Comparison of ENCODE assay signal across 19 cellular contexts in genomic region chr12:32901553-32901952, GRCh38. TPM values are rescaled to one million over a fixed set of nuclear protein-coding genes. Genes with fewer than 3 reads are reported as not detected.
A peak's percentile ranks its signal among the peaks of the same experiment; 100 is the strongest.
DNase-seq lines count a peak whose midpoint lies in the region; ATAC-seq, FAIRE-seq and TF ChIP-seq lines count a peak whose summit lies in the region.
"Had no signal": no experiment of that assay in that cellular context is flagged by ENCODE, and none has a peak within 500 bp of the region (broad histone marks: within the 10 kb centered on the region; RNA-seq: fewer than 3 reads in every experiment).

No MANE protein-coding gene starts in this region.

- H3K9ac ChIP-seq in HepG2 (ENCODE audit: insufficient read depth, low read depth, low read length) = peak overlapping the region; percentile 61

- TF ChIP-seq EP300 in HepG2 (IDR thresholded peaks at IDR 0.05; ENCODE audit: low read depth in 2 of 2, low read length in 2 of 2) = peak in 1 of 2 experiments; percentile 31; a peak in 1 of 4 replicates
- TF ChIP-seq EP300 in HepG2 (CRISPR knock-in tag; IDR thresholded peaks at IDR 0.05; ENCODE audit: borderline replicate concordance) = no peak

- intact Hi-C loops in HepG2 (cut with micrococcal nuclease; ENCODE audit: unreplicated experiment) (no loop called here), right lobe of liver (cut with DNase I) (no loop called here)

- ATAC-seq in HepG2 (peak; percentile 7; the same call in 1 of the 3 replicates), right lobe of liver (no peak), foreskin keratinocyte (peak; percentile 50), HG03378 (IDR thresholded peaks at IDR 0.05; ENCODE audit: unreplicated experiment) (no peak), GM19023 (IDR thresholded peaks at IDR 0.05; ENCODE audit: unreplicated experiment) (no peak)
- ATAC-seq: activated CD4-positive, alpha-beta T cell treated with anti-CD3 and anti-CD28 coated beads for 36 hours; gastrocnemius medialis; lower lobe of right lung had no signal

- peak overlapping the region; percentile 23 to 59 (median 24); a peak in 4 of 6 replicates for H3K4me3 ChIP-seq in HepG2 (replicated peaks in 1 of 3; ENCODE audit: insufficient read depth in 1 of 3, low read depth in 2 of 3, low read length in 3 of 3)
- H3K4me3 ChIP-seq in right lobe of liver = no peak overlapping the region
- H3K4me3 ChIP-seq: gastrocnemius medialis, lower lobe of right lung had no signal

- no peak overlapping the region for H2AFZ ChIP-seq in HepG2 (ENCODE audit: low read length)

- H3K9me3 ChIP-seq in HepG2 (ENCODE audit: low read length) = no peaks in the 10 kb centered on the region
- H3K9me3 ChIP-seq in right lobe of liver = no peaks in the 10 kb centered on the region
- H3K9me3 ChIP-seq: gastrocnemius medialis, lower lobe of right lung had no signal

- BruUV-seq in HepG2 (replicated peaks; lab: Mats Ljungman, UMichigan) = no TSS peak

- H4K20me1 ChIP-seq in HepG2 (ENCODE audit: insufficient read depth, low read length) = no peaks in the 10 kb centered on the region

- H3K27me3 ChIP-seq in HepG2 (ENCODE audit: control insufficient read depth in 1 of 2, insufficient read depth in 2 of 2, low read length in 2 of 2) (no peaks in the 10 kb centered on the region), right lobe of liver (no peaks in the 10 kb centered on the region), foreskin keratinocyte (no peaks in the 10 kb centered on the region)
- H3K27me3 ChIP-seq: gastrocnemius medialis had no signal

- CTCF ChIA-PET in HepG2 (lab: Yijun Ruan, JAX; ENCODE audit: low intra/inter-chr PET ratio, low total read pairs) = no interaction called here

- in situ Hi-C loops in HepG2 (cut with HindIII; ENCODE audit: extremely low pct_ligation_motif_present, low pct_unique_long_range_greater_than_20kb) = loop anchor here (5.0 kb wide), 1 partner anchor 144 kb away; the partner anchor contains the start of gene YARS2

- H3K79me2 ChIP-seq in HepG2 (ENCODE audit: insufficient read depth, low read length) = no peaks in the 10 kb centered on the region

- peaks cover 65% of the 10 kb centered on the region for H3K4me1 ChIP-seq in HepG2 (ENCODE audit: insufficient read depth, low read length)
- peaks cover 0 to 24% (median 10%) of the 10 kb centered on the region in 4 donors for H3K4me1 ChIP-seq in right lobe of liver
- peaks cover 31% of the 10 kb centered on the region for H3K4me1 ChIP-seq in foreskin keratinocyte
- H3K4me1 ChIP-seq: gastrocnemius medialis had no signal

- DNase-seq in HepG2 (ENCODE audit: low spot score) = peak; percentile 53
- no peak for DNase-seq in right lobe of liver
- peak; percentile 78 for DNase-seq in amniotic epithelial cell (ENCODE audit: low read depth)
- DNase-seq in foreskin keratinocyte = peak; percentile 79 to 90
- DNase-seq in CD1c-positive myeloid dendritic cell (ENCODE audit: extremely low spot score) = no peak
- DNase-seq in NCI-H1105 (lab: John Stamatoyannopoulos, UW) = no peak
- DNase-seq: activated CD4-positive, alpha-beta T cell treated with anti-CD3 and anti-CD28 coated beads for 36 hours; activated CD8-positive, alpha-beta memory T cell treated with anti-CD3 and anti-CD28 coated beads, Interleukin-2, amount 50 U/mL, for 48 hours; activated naive CD4-positive, alpha-beta T cell treated with anti-CD3 and anti-CD28 coated beads for 36 hours; CD4-positive, alpha-beta T cell; effector CD4-positive, alpha-beta T cell; gastrocnemius medialis; lower lobe of right lung; NCI-H187; SIG-M5; stimulated activated naive CD4-positive, alpha-beta T cell; T1000 had no signal

- TF ChIP-seq CTCF in HepG2 (CRISPR knock-in tag; IDR thresholded peaks at IDR 0.05) = no peak
- no peak for TF ChIP-seq CTCF in right lobe of liver (IDR thresholded peaks at IDR 0.05)
- TF ChIP-seq CTCF in foreskin keratinocyte (conservative IDR thresholded peaks at IDR 0.05) = no peak

- H3K27ac ChIP-seq in HepG2 (ENCODE audit: extremely low read length, insufficient read depth, low read length) = peak overlapping the region; percentile 83
- no peak overlapping the region for H3K27ac ChIP-seq in right lobe of liver
- no peak overlapping the region for H3K27ac ChIP-seq in foreskin keratinocyte
- H3K27ac ChIP-seq: gastrocnemius medialis, lower lobe of right lung had no signal

- peak; percentile 37 for FAIRE-seq in HepG2 (lab: Jason Lieb, UNC)

- TF ChIP-seq POLR2A in HepG2 (IDR thresholded peaks at IDR 0.05; ENCODE audit: insufficient read depth in 1 of 2, low read depth in 2 of 2, low read length in 2 of 2) (no peak), right lobe of liver (IDR thresholded peaks at IDR 0.05) (no peak)

- TF ChIP-seq RAD21 in HepG2 (CRISPR knock-in tag; IDR thresholded peaks at IDR 0.05) = no peak

- POLR2A ChIA-PET in HepG2 (lab: Yijun Ruan, JAX) = interaction anchor here (1.3 to 1.4 kb wide), 2 partner anchors 15 to 146 kb away, joined by 3 to 6 read pairs; partner anchors contain the start of gene YARS2

- H3K36me3 ChIP-seq in HepG2 (replicated peaks in 1 of 2; ENCODE audit: control insufficient read depth in 1 of 2, insufficient read depth in 2 of 2, low read length in 2 of 2) (no peaks in the 10 kb centered on the region), right lobe of liver (no peaks in the 10 kb centered on the region)
- H3K36me3 ChIP-seq: gastrocnemius medialis, lower lobe of right lung had no signal

- WGBS in HepG2 (ENCODE audit: low lambda C conversion rate) = 6% methylated on average over 4 of the region's 4 CpGs
- 64% methylated on average over 4 of the region's 4 CpGs for WGBS in right lobe of liver (ENCODE audit: insufficient coverage, low coverage, low lambda C conversion rate, missing lambda C conversion rate)

- peak overlapping the region; percentile 64 for H3K4me2 ChIP-seq in HepG2 (ENCODE audit: low read depth, low read length)

TF ChIP-seq in HepG2, 621 proteins besides CTCF, POLR2A, EP300 and RAD21 (continues in another document):
- TF ChIP-seq NCOA2 (CRISPR knock-in tag; IDR thresholded peaks at IDR 0.05) (peak; percentile 33; the same call in 1 of the 2 replicates), TGIF2 (CRISPR knock-in tag; IDR thresholded peaks at IDR 0.05) (no peak)
- TF ChIP-seq, protein P1, sequence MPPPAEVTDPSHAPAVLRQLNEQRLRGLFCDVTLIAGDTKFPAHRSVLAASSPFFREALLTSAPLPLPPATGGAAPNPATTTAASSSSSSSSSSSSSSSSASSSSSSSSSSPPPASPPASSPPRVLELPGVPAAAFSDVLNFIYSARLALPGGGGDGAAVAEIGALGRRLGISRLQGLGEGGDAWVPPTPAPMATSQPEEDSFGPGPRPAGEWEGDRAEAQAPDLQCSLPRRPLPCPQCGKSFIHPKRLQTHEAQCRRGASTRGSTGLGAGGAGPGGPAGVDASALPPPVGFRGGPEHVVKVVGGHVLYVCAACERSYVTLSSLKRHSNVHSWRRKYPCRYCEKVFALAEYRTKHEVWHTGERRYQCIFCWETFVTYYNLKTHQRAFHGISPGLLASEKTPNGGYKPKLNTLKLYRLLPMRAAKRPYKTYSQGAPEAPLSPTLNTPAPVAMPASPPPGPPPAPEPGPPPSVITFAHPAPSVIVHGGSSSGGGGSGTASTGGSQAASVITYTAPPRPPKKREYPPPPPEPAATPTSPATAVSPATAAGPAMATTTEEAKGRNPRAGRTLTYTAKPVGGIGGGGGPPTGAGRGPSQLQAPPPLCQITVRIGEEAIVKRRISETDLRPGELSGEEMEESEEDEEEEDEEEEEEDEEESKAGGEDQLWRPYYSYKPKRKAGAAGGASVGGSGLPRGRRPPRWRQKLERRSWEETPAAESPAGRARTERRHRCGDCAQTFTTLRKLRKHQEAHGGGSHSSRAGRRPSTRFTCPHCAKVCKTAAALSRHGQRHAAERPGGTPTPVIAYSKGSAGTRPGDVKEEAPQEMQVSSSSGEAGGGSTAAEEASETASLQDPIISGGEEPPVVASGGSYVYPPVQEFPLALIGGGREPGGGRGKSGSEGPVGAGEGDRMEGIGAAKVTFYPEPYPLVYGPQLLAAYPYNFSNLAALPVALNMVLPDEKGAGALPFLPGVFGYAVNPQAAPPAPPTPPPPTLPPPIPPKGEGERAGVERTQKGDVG (CRISPR knock-in tag; IDR thresholded peaks at IDR 0.05; ENCODE audit: borderline replicate concordance) = no peak

RNA-seq across cellular contexts. Expression of gene PKP2, which starts 5.0 kb away (rescaled TPM):
- total RNA-seq in HepG2 (2016; rRNA removed; fragmentation: Illumina TruSeq; extraction: Trizol) (25.3 and 27.5 TPM in 2 replicates), right lobe of liver (10 to 100 TPM; 17.2 to 54.7 (median 23.8) TPM), foreskin keratinocyte (76.0 and 84.4 TPM in 2 replicates)
- 4.7 and 5.4 TPM in 2 replicates for total RNA-seq in HepG2 (2016; cell fraction: cytosol; rRNA removed; fragmentation: Illumina TruSeq; extraction: Trizol; ENCODE audit: low read depth)
- total RNA-seq in HepG2 (2016; cell fraction: insoluble cytoplasmic fraction; rRNA removed; fragmentation: Illumina TruSeq; extraction: Trizol) = 25.1 and 27.8 TPM in 2 replicates
- total RNA-seq in HepG2 (2016; cell fraction: membrane; rRNA removed; fragmentation: Illumina TruSeq; extraction: Trizol) = 13.0 and 15.4 TPM in 2 replicates
- total RNA-seq in HepG2 (2016; cell fraction: nucleus; rRNA removed; fragmentation: Illumina TruSeq; extraction: Trizol) = 33.3 and 34.1 TPM in 2 replicates
- polyA plus RNA-seq in HepG2 (2011; rRNA removed) (11.5 and 15.1 TPM in 2 replicates), foreskin keratinocyte (19.6 and 26.5 TPM in 2 replicates)
- polyA plus RNA-seq in HepG2 (2011; cell fraction: cytosol; rRNA removed) = 10.5 and 12.5 TPM in 2 replicates
- 10.5 and 14.0 TPM in 2 replicates for polyA plus RNA-seq in HepG2 (2011; cell fraction: nucleus; rRNA removed)
- polyA plus RNA-seq in HepG2 (2012) = 8.6 and 13.0 TPM in 2 replicates
- polyA plus RNA-seq in HepG2 (2016; cell fraction: cytosol; fragmentation: Illumina TruSeq; extraction: Trizol; ENCODE audit: low read depth) = 3.6 and 4.0 TPM in 2 replicates
- 29.1 and 36.7 TPM in 2 replicates for polyA plus RNA-seq in HepG2 (2016; cell fraction: insoluble cytoplasmic fraction; fragmentation: Illumina TruSeq; extraction: Trizol; ENCODE audit: low read depth)
- 8.6 and 9.7 TPM in 2 replicates for polyA plus RNA-seq in HepG2 (2016; cell fraction: membrane; fragmentation: Illumina TruSeq; extraction: Trizol; ENCODE audit: low read depth)
- polyA plus RNA-seq in HepG2 (2016; cell fraction: nucleus; fragmentation: Illumina TruSeq; extraction: Trizol; ENCODE audit: insufficient read depth, low read depth) = 20.5 and 26.3 TPM in 2 replicates
- 10.4 and 30.2 TPM in 2 replicates for polyA minus RNA-seq in HepG2 (2011; rRNA and poly(A)+ RNA removed; ENCODE audit: low replicate concordance)
- polyA minus RNA-seq in HepG2 (2011; cell fraction: cytosol; rRNA and poly(A)+ RNA removed) = 14.1 and 17.4 TPM in 2 replicates
- polyA minus RNA-seq in HepG2 (2011; cell fraction: nucleus; rRNA and poly(A)+ RNA removed) = 57.2 and 60.5 TPM in 2 replicates

Comparison
In these comparisons a context has a peak if more than half of its experiments do, and no peak if none do; other contexts are left out.
1. ATAC-seq: peak in HepG2 (single experiment) and foreskin keratinocyte (single experiment); none in right lobe of liver (0 of 4), HG03378 (single experiment) and GM19023 (single experiment).
2. DNase-seq: peak in HepG2 (single experiment), amniotic epithelial cell (single experiment) and foreskin keratinocyte (2 of 2); none in right lobe of liver (0 of 3), CD1c-positive myeloid dendritic cell (single experiment) and NCI-H1105 (single experiment).
3. H3K4me3 ChIP-seq: peak in HepG2 (3 of 3); none in right lobe of liver (0 of 3).